Comparison of ENCODE assay signal across 25 cellular contexts in genomic region chr1:14539953-14540563, GRCh38. TPM values are rescaled to one million over a fixed set of nuclear protein-coding genes. Genes with fewer than 3 reads are reported as not detected.
DNase-seq lines count a peak whose midpoint lies in the region; ATAC-seq, FAIRE-seq and TF ChIP-seq lines count a peak whose summit lies in the region.
"Had no signal": no experiment of that assay in that cellular context is flagged by ENCODE, and none has a peak within 500 bp of the region (broad histone marks: within the 10 kb centered on the region; RNA-seq: fewer than 3 reads in every experiment).

No MANE protein-coding gene starts in this region.

- H3K9me3 ChIP-seq in K562 (replicated peaks; ENCODE audit: control insufficient read depth, insufficient read depth, low read depth, low read length) = no peaks in the 10 kb centered on the region
- no peaks in the 10 kb centered on the region for H3K9me3 ChIP-seq in smooth muscle cell (replicated peaks; ENCODE audit: low read depth)
- H3K9me3 ChIP-seq: thoracic aorta had no signal

- in situ Hi-C loops in K562 (cut with MboI) = no loop called here

- no peak for TF ChIP-seq RAD21 in K562 (CRISPR knock-in tag; conservative IDR thresholded peaks at IDR 0.05 in 1 of 2, IDR thresholded peaks at IDR 0.05 in 1 of 2)

- peak; percentile 13 to 49 for DNase-seq in NCI-H187 (lab: John Stamatoyannopoulos, UW)
- DNase-seq in NCI-H187 treated with DMSO at 0.1 percent for 48 hours (lab: John Stamatoyannopoulos, UW) = no peak
- DNase-seq in NAMALWA (ENCODE audit: low spot score) = peak; percentile 63
- peak in 1 of 4 experiments; percentile 12 for DNase-seq in K562 (ENCODE audit: extremely low read depth in 1 of 4, low spot score in 3 of 4)
- peak; percentile 65 for DNase-seq in retina
- DNase-seq in smooth muscle cell (lab: John Stamatoyannopoulos, UW; ENCODE audit: unreplicated experiment) = no peak
- DNase-seq in activated naive CD4-positive, alpha-beta T cell treated with anti-CD3 and anti-CD28 coated beads for 36 hours = no peak
- DNase-seq: activated CD4-positive, alpha-beta T cell treated with anti-CD3 and anti-CD28 coated beads, Interleukin-2, amount 50 U/mL, for 1 hour; activated CD8-positive, alpha-beta memory T cell treated with anti-CD3 and anti-CD28 coated beads, Interleukin-2, amount 50 U/mL, for 4 hours; activated effector memory CD4-positive, alpha-beta T cell treated with anti-CD3 and anti-CD28 coated beads, Interleukin-2, amount 50 U/mL, for 16 hours; dorsolateral prefrontal cortex; foreskin keratinocyte; GDM1; HCEC 1CT; NCI-H345; stimulated activated CD4-positive, alpha-beta T cell treated with anti-CD3 and anti-CD28 coated beads, Interleukin-2, amount 100 ng/mL, for 24 hours; stimulated activated naive CD4-positive, alpha-beta T cell had no signal

- H3K4me3 ChIP-seq in K562 (no peak overlapping the region), smooth muscle cell (no peak overlapping the region)
- H3K4me3 ChIP-seq: dorsolateral prefrontal cortex, SK-N-MC, thoracic aorta had no signal

- ATAC-seq in K562 = peak; percentile 38; the same call in 2 of the 3 replicates
- no peak for ATAC-seq in GM19397 (IDR thresholded peaks at IDR 0.05; ENCODE audit: unreplicated experiment)
- ATAC-seq: foreskin keratinocyte had no signal

- POLR2A ChIA-PET in K562 (lab: Yijun Ruan, JAX) = no interaction called here

- no peak overlapping the region for H3K27ac Mint-ChIP-seq in activated naive CD4-positive, alpha-beta T cell treated with anti-CD3 and anti-CD28 coated beads for 36 hours
- H3K27ac Mint-ChIP-seq: progenitor cell of endocrine pancreas had no signal

- H3K4me1 ChIP-seq in K562 (replicated peaks in 1 of 2; ENCODE audit: control insufficient read depth in 2 of 2, insufficient read depth in 2 of 2, low read length in 2 of 2) (peaks cover 0 to 15% of the 10 kb centered on the region in 2 experiments; a peak in 4 of 5 replicates), smooth muscle cell (ENCODE audit: low read depth) (no peaks in the 10 kb centered on the region)
- H3K4me1 ChIP-seq: foreskin keratinocyte had no signal

- BruUV-seq in K562 (replicated peaks; lab: Mats Ljungman, UMichigan) = no TSS peak

- H3K9ac ChIP-seq in K562 (ENCODE audit: insufficient read depth in 1 of 2, low read depth in 2 of 2, low read length in 2 of 2) = no peak overlapping the region
- H3K9ac ChIP-seq in smooth muscle cell (ENCODE audit: low read depth) = no peak overlapping the region

- intact Hi-C loops in K562 (cut with micrococcal nuclease) = loop anchor here (10.0 kb wide), 1 partner anchor 105 kb away; no protein-coding TSS in a partner anchor
- intact Hi-C loops in activated naive CD4-positive, alpha-beta T cell treated with anti-CD3 and anti-CD28 coated beads for 36 hours (cut with micrococcal nuclease) = no loop called here

- 12% methylated on average over 9 of the region's 9 CpGs for WGBS in K562 (ENCODE audit: insufficient coverage, low coverage, missing lambda C conversion rate)
- WGBS in smooth muscle cell (ENCODE audit: low lambda C conversion rate) = 56% methylated on average over 9 of the region's 9 CpGs

- H3K4me2 ChIP-seq in K562 (ENCODE audit: insufficient read depth, low read length) (peak overlapping the region; percentile 49), smooth muscle cell (no peak overlapping the region)

- no peak for TF ChIP-seq POLR2A in K562 (conservative IDR thresholded peaks at IDR 0.05)

- H3K79me2 ChIP-seq in K562 (ENCODE audit: control insufficient read depth, insufficient read depth, low read length) = no peaks in the 10 kb centered on the region
- no peaks in the 10 kb centered on the region for H3K79me2 ChIP-seq in smooth muscle cell (ENCODE audit: low read depth)

- no peaks in the 10 kb centered on the region for H3K36me3 ChIP-seq in K562 (ENCODE audit: control insufficient read depth, insufficient read depth, low read length)
- H3K36me3 ChIP-seq in smooth muscle cell (ENCODE audit: low read depth) = no peaks in the 10 kb centered on the region
- H3K36me3 ChIP-seq: thoracic aorta had no signal

- H4K20me1 ChIP-seq in K562 (replicated peaks; ENCODE audit: control insufficient read depth, insufficient read depth, low read length) = no peaks in the 10 kb centered on the region
- no peaks in the 10 kb centered on the region for H4K20me1 ChIP-seq in smooth muscle cell (ENCODE audit: low read depth)

- H3K27ac ChIP-seq in K562 (ENCODE audit: extremely low read depth, low read depth, low read length) (no peak overlapping the region; the same call in 2 of the 3 replicates), smooth muscle cell (ENCODE audit: low read depth) (no peak overlapping the region)
- H3K27ac ChIP-seq: dorsolateral prefrontal cortex, foreskin keratinocyte, SK-N-MC, thoracic aorta, VCaP had no signal

- H3K9me3 Mint-ChIP-seq in activated naive CD4-positive, alpha-beta T cell treated with anti-CD3 and anti-CD28 coated beads for 36 hours = no peaks in the 10 kb centered on the region

- peaks cover 0 to 2% of the 10 kb centered on the region in 2 experiments; a peak in 1 of 5 replicates for H3K27me3 ChIP-seq in K562 (ENCODE audit: control insufficient read depth in 2 of 2, insufficient read depth in 2 of 2, low read length in 2 of 2)
- H3K27me3 ChIP-seq in smooth muscle cell (ENCODE audit: low read depth) = no peaks in the 10 kb centered on the region
- H3K27me3 ChIP-seq: dorsolateral prefrontal cortex, foreskin keratinocyte had no signal

- peak overlapping the region; percentile 53 for H2AFZ ChIP-seq in K562 (ENCODE audit: low read depth, low read length)
- H2AFZ ChIP-seq in smooth muscle cell (ENCODE audit: low read depth) = no peak overlapping the region

- H3K9me1 ChIP-seq in K562 (ENCODE audit: control insufficient read depth, insufficient read depth, low read length) = no peaks in the 10 kb centered on the region

- TF ChIP-seq CTCF in K562 (IDR thresholded peaks at IDR 0.05 in 2 of 3, conservative IDR thresholded peaks at IDR 0.05 in 1 of 3; ENCODE audit: insufficient read depth in 2 of 3, low read depth in 1 of 3, low read length in 3 of 3) (no peak), smooth muscle cell (IDR thresholded peaks at IDR 0.05; ENCODE audit: borderline replicate concordance, insufficient read depth, poor library complexity, severe bottlenecking) (no peak)

- no peak for FAIRE-seq in K562 (lab: Jason Lieb, UNC)
- FAIRE-seq: A204.1, D721Med, keratinocyte had no signal

- H3K27me3 Mint-ChIP-seq in activated naive CD4-positive, alpha-beta T cell treated with anti-CD3 and anti-CD28 coated beads for 36 hours (ENCODE audit: low read depth) = peaks cover 4% of the 10 kb centered on the region

- H3K4me1 Mint-ChIP-seq in activated naive CD4-positive, alpha-beta T cell treated with anti-CD3 and anti-CD28 coated beads for 36 hours (ENCODE audit: low read depth) = no peaks in the 10 kb centered on the region

- H3K36me3 Mint-ChIP-seq in activated naive CD4-positive, alpha-beta T cell treated with anti-CD3 and anti-CD28 coated beads for 36 hours (ENCODE audit: low read depth) = no peaks in the 10 kb centered on the region

- H3K4me3 Mint-ChIP-seq in activated naive CD4-positive, alpha-beta T cell treated with anti-CD3 and anti-CD28 coated beads for 36 hours = no peak overlapping the region

- no peaks in the 10 kb centered on the region for H3F3A ChIP-seq in smooth muscle cell (ENCODE audit: low read depth)

- CTCF ChIA-PET in K562 (lab: Yijun Ruan, JAX; ENCODE audit: low intra/inter-chr PET ratio) = no interaction called here
- CTCF ChIA-PET in activated naive CD4-positive, alpha-beta T cell treated with anti-CD3 and anti-CD28 coated beads for 36 hours (lab: Charles Lee) = no interaction called here

- TF ChIP-seq EP300 in K562 (IDR thresholded peaks at IDR 0.05; ENCODE audit: low read length) = no peak

TF ChIP-seq in K562, 482 proteins besides CTCF, POLR2A, EP300 and RAD21 (continues in another document):
- TF ChIP-seq JUND (IDR thresholded peaks at IDR 0.05; ENCODE audit: borderline replicate concordance, low read depth, low read length) (peak; percentile 31; the same call in 1 of the 2 replicates), JUND (tag; IDR thresholded peaks at IDR 0.05; ENCODE audit: borderline replicate concordance, low read depth, low read length) (no peak; the same call in 2 of the 3 replicates), ATF3 (IDR thresholded peaks at IDR 0.05) (peak; percentile 57), ATF3 (CRISPR knock-in tag; conservative IDR thresholded peaks at IDR 0.05) (no peak), MED1 (CRISPR knock-in tag; IDR thresholded peaks at IDR 0.05; ENCODE audit: borderline replicate concordance) (no peak)

RNA-seq across cellular contexts. Expression of gene KAZN, which starts 58.4 kb away (rescaled TPM):
- 7.9 and 9.6 TPM in 2 replicates for total RNA-seq in K562 (2011; cell fraction: chromatin; rRNA removed; ENCODE audit: low replicate concordance)
- 4.5 and 7.5 TPM in 2 replicates for total RNA-seq in K562 (2011; cell fraction: nucleolus; rRNA removed)
- total RNA-seq in K562 (2011; cell fraction: nucleoplasm; rRNA removed) = 11.1 and 15.3 TPM in 2 replicates
- 5.4 and 7.7 TPM in 2 replicates for total RNA-seq in K562 (2014; rRNA removed)
- 4.2 and 5.1 TPM in 2 replicates for total RNA-seq in K562 (2014; rRNA removed; fragmentation: Illumina TruSeq; extraction: Trizol)
- total RNA-seq in K562 (2015; rRNA removed; fragmentation: Illumina TruSeq; extraction: Trizol) = 5.4 and 5.5 TPM in 2 replicates
- total RNA-seq in K562 (2021) = 20.9 and 21.6 TPM in 2 replicates
- 2.1 and 4.6 TPM in 2 replicates for polyA plus RNA-seq in K562 (2011; rRNA removed)
- 2.4 and 4.5 TPM in 2 replicates for polyA plus RNA-seq in K562 (2011; cell fraction: cytosol; rRNA removed)
- polyA plus RNA-seq in K562 (2011; cell fraction: nucleus; rRNA removed) = 8.0 and 13.3 TPM in 2 replicates
- polyA plus RNA-seq in K562 (2012) = 11.9 and 13.9 TPM in 2 replicates
- polyA plus RNA-seq in K562 (2014; fragmentation: Illumina TruSeq; extraction: Trizol) = 15.1 and 15.8 TPM in 2 replicates
- 1 to 10 TPM; 3.5 to 6.4 TPM for polyA plus RNA-seq in K562 (2014; fragmentation: Nextera tagmentation; extraction: Ambion mirVana)
- 9.5 and 11.6 TPM in 2 replicates for polyA plus RNA-seq in K562 (2014; rRNA removed)
- 1.9 and 3.4 TPM in 2 replicates for polyA minus RNA-seq in K562 (2011; rRNA and poly(A)+ RNA removed)
- 2.6 and 7.2 TPM in 2 replicates for polyA minus RNA-seq in K562 (2011; cell fraction: cytosol; rRNA and poly(A)+ RNA removed)
- polyA minus RNA-seq in K562 (2011; cell fraction: nucleus; rRNA and poly(A)+ RNA removed) = 3.1 and 6.9 TPM in 2 replicates
- total RNA-seq in smooth muscle cell = 4.4 and 8.2 TPM in 2 replicates
- polyA plus RNA-seq in smooth muscle cell = 6.3 and 9.0 TPM in 2 replicates
- under 1 TPM; 0.55 to 0.59 TPM for total RNA-seq in activated naive CD4-positive, alpha-beta T cell treated with anti-CD3 and anti-CD28 coated beads for 36 hours

Comparison
In these comparisons a context has a peak if more than half of its experiments do, and no peak if none do; other contexts are left out.
1. DNase-seq: peak in NCI-H187 (2 of 2), NAMALWA (single experiment) and retina (single experiment); none in NCI-H187 treated with DMSO at 0.1 percent for 48 hours (single experiment), smooth muscle cell (single experiment) and activated naive CD4-positive, alpha-beta T cell treated with anti-CD3 and anti-CD28 coated beads for 36 hours (single experiment).